Comparison of ENCODE assay signal across 31 cellular contexts in genomic region chr11:57466680-57467079, GRCh38. TPM values are rescaled to one million over a fixed set of nuclear protein-coding genes. Genes with fewer than 3 reads are reported as not detected.
"Had no signal": no experiment of that assay in that cellular context is flagged by ENCODE, and none has a peak within 500 bp of the region (broad histone marks: within the 10 kb centered on the region; RNA-seq: fewer than 3 reads in every experiment).

No MANE protein-coding gene starts in this region.

- H3K27ac Mint-ChIP-seq: activated CD4-positive, alpha-beta memory T cell treated with anti-CD3 and anti-CD28 coated beads, Interleukin-2, amount 10 ng/mL, durations not matched to agents 7 days and 5 days; activated CD4-positive, alpha-beta T cell treated with anti-CD3 and anti-CD28 coated beads, Interleukin-2, amount 10 ng/mL, durations not matched to agents 7 days and 5 days; activated naive CD4-positive, alpha-beta T cell treated with anti-CD3 and anti-CD28 coated beads, Interleukin-2, amount 50 U/mL, for 72 hours; activated T-cell treated with anti-CD3 and anti-CD28 coated beads, Interleukin-2, amount 50 U/mL, for 24 hours; nephron progenitor cell; stimulated activated naive B cell treated with anti-CD40 and anti-IgM and Interleukin-4, amounts not matched to agents 10 μg/mL and 1 μg/mL and 100 μg/mL, for 72 hours; T-helper 17 cell; WTC11 had no signal

- H3K4me1 Mint-ChIP-seq: activated CD4-positive, alpha-beta memory T cell treated with anti-CD3 and anti-CD28 coated beads, Interleukin-2, amount 10 ng/mL, durations not matched to agents 7 days and 5 days; stimulated activated naive B cell treated with anti-CD40 and anti-IgM and Interleukin-4, amounts not matched to agents 10 μg/mL and 1 μg/mL and 100 μg/mL, for 72 hours had no signal

- ATAC-seq: activated naive CD4-positive, alpha-beta T cell treated with anti-CD3 and anti-CD28 coated beads, Interleukin-2, amount 50 U/mL, for 72 hours; left lung; lower lobe of right lung; psoas muscle; stimulated activated naive B cell treated with anti-CD40 and anti-IgM and Interleukin-4, amounts not matched to agents 10 μg/mL and 1 μg/mL and 100 μg/mL, for 72 hours; T-helper 17 cell; upper lobe of right lung; WTC11 had no signal

- H3K27ac ChIP-seq: epithelial cell of prostate, esophagus squamous epithelium, left lung, lower lobe of right lung, parathyroid adenoma, psoas muscle, suprapubic skin, tibial artery, upper lobe of right lung had no signal

- H2AFZ ChIP-seq: parathyroid adenoma had no signal

- H3K79me2 ChIP-seq: parathyroid adenoma had no signal

- DNase-seq: activated CD4-positive, alpha-beta memory T cell treated with anti-CD3 and anti-CD28 coated beads, Interleukin-2, amount 10 ng/mL, durations not matched to agents 7 days and 5 days; activated CD4-positive, alpha-beta T cell treated with anti-CD3 and anti-CD28 coated beads for 1 hour; activated CD4-positive, alpha-beta T cell treated with anti-CD3 and anti-CD28 coated beads, Interleukin-2, amount 10 ng/mL, durations not matched to agents 7 days and 5 days; activated CD8-positive, alpha-beta memory T cell treated with anti-CD3 and anti-CD28 coated beads, Interleukin-2, amount 50 U/mL, for 48 hours; activated gamma-delta T cell treated with Interleukin-2 at 50 U/mL for 16 hours; activated T-cell treated with anti-CD3 and anti-CD28 coated beads, Interleukin-2, amount 50 U/mL, for 24 hours; anterior cingulate cortex; dermis blood vessel endothelial cell; effector CD8-positive, alpha-beta T cell; esophagus squamous epithelium; glutamatergic neuron; left lung; lower lobe of right lung; naive B cell; nephron progenitor cell; psoas muscle; stimulated activated CD4-positive, alpha-beta T cell treated with anti-CD3 and anti-CD28 coated beads, Interleukin-15, amount 100 ng/mL, for 24 hours; stimulated activated CD4-positive, alpha-beta T cell treated with anti-CD3 and anti-CD28 coated beads, Interleukin-2, amount 100 ng/mL, for 24 hours; stimulated activated naive B cell treated with anti-CD40 and anti-IgM and Interleukin-4, amounts not matched to agents 10 μg/mL and 1 μg/mL and 100 μg/mL, for 72 hours; T-helper 17 cell; T1000; tibial artery; upper lobe of right lung had no signal

- H3K4me2 ChIP-seq: smooth muscle cell had no signal

- H3K4me3 Mint-ChIP-seq: activated CD4-positive, alpha-beta memory T cell treated with anti-CD3 and anti-CD28 coated beads, Interleukin-2, amount 10 ng/mL, durations not matched to agents 7 days and 5 days; activated CD4-positive, alpha-beta T cell treated with anti-CD3 and anti-CD28 coated beads, Interleukin-2, amount 10 ng/mL, durations not matched to agents 7 days and 5 days; activated T-cell treated with anti-CD3 and anti-CD28 coated beads, Interleukin-2, amount 50 U/mL, for 24 hours; central memory CD8-positive, alpha-beta T cell; naive B cell; nephron progenitor cell; stimulated activated naive B cell treated with anti-CD40 and anti-IgM and Interleukin-4, amounts not matched to agents 10 μg/mL and 1 μg/mL and 100 μg/mL, for 72 hours; T-helper 17 cell; WTC11 had no signal

- H3K9ac ChIP-seq: parathyroid adenoma had no signal

- H3K36me3 ChIP-seq: esophagus squamous epithelium, left lung, lower lobe of right lung, suprapubic skin, tibial artery, upper lobe of right lung had no signal

- H3K9me3 Mint-ChIP-seq: activated CD4-positive, alpha-beta memory T cell treated with anti-CD3 and anti-CD28 coated beads, Interleukin-2, amount 10 ng/mL, durations not matched to agents 7 days and 5 days; activated CD4-positive, alpha-beta T cell treated with anti-CD3 and anti-CD28 coated beads, Interleukin-2, amount 10 ng/mL, durations not matched to agents 7 days and 5 days; activated naive CD4-positive, alpha-beta T cell treated with anti-CD3 and anti-CD28 coated beads, Interleukin-2, amount 50 U/mL, for 72 hours; activated T-cell treated with anti-CD3 and anti-CD28 coated beads, Interleukin-2, amount 50 U/mL, for 24 hours; central memory CD8-positive, alpha-beta T cell; naive B cell; nephron progenitor cell; stimulated activated naive B cell treated with anti-CD40 and anti-IgM and Interleukin-4, amounts not matched to agents 10 μg/mL and 1 μg/mL and 100 μg/mL, for 72 hours; WTC11 had no signal

- H3K36me3 Mint-ChIP-seq: activated naive CD4-positive, alpha-beta T cell treated with anti-CD3 and anti-CD28 coated beads, Interleukin-2, amount 50 U/mL, for 72 hours; naive B cell; stimulated activated naive B cell treated with anti-CD40 and anti-IgM and Interleukin-4, amounts not matched to agents 10 μg/mL and 1 μg/mL and 100 μg/mL, for 72 hours had no signal

- H3K4me1 ChIP-seq: esophagus squamous epithelium, left lung, lower lobe of right lung, parathyroid adenoma, psoas muscle, suprapubic skin, tibial artery, upper lobe of right lung had no signal

- H3K27me3 ChIP-seq: suprapubic skin, upper lobe of right lung had no signal

- H3K9me3 ChIP-seq: esophagus squamous epithelium, left lung, lower lobe of right lung, psoas muscle, suprapubic skin, tibial artery, upper lobe of right lung had no signal

- H3K4me3 ChIP-seq: esophagus squamous epithelium, left lung, lower lobe of right lung, psoas muscle, smooth muscle cell, suprapubic skin, tibial artery, upper lobe of right lung had no signal

RNA-seq across cellular contexts. Expression of gene RTN4RL2, which starts 6.4 kb away (rescaled TPM):
- total RNA-seq: bronchial epithelial cell, smooth muscle cell had no signal
